ENCODE assay signal across 1 cellular context in genomic region chr6:112029045-112029822, GRCh38.
TF ChIP-seq lines count a peak whose summit lies in the region.

No MANE protein-coding gene starts in this region.

TF ChIP-seq in WTC11, 78 proteins besides CTCF, POLR2A, EP300 and RAD21 (continued from another document):
- TF ChIP-seq ZNF317 (CRISPR knock-in tag; IDR thresholded peaks at IDR 0.05; ENCODE audit: borderline replicate concordance, low read depth) (no peak), NFYB (CRISPR knock-in tag; conservative IDR thresholded peaks at IDR 0.05; ENCODE audit: low read depth) (no peak), ATF6 (CRISPR knock-in tag; IDR thresholded peaks at IDR 0.05) (no peak), NR1H2 (CRISPR knock-in tag; IDR thresholded peaks at IDR 0.05) (no peak)
- TF ChIP-seq, protein P1, sequence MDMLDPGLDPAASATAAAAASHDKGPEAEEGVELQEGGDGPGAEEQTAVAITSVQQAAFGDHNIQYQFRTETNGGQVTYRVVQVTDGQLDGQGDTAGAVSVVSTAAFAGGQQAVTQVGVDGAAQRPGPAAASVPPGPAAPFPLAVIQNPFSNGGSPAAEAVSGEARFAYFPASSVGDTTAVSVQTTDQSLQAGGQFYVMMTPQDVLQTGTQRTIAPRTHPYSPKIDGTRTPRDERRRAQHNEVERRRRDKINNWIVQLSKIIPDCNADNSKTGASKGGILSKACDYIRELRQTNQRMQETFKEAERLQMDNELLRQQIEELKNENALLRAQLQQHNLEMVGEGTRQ (CRISPR knock-in tag; IDR thresholded peaks at IDR 0.05): peak; percentile 32; the same call in 1 of the 2 replicates
